ENCODE assay signal across 1 cellular context in the genomic region with DNA sequence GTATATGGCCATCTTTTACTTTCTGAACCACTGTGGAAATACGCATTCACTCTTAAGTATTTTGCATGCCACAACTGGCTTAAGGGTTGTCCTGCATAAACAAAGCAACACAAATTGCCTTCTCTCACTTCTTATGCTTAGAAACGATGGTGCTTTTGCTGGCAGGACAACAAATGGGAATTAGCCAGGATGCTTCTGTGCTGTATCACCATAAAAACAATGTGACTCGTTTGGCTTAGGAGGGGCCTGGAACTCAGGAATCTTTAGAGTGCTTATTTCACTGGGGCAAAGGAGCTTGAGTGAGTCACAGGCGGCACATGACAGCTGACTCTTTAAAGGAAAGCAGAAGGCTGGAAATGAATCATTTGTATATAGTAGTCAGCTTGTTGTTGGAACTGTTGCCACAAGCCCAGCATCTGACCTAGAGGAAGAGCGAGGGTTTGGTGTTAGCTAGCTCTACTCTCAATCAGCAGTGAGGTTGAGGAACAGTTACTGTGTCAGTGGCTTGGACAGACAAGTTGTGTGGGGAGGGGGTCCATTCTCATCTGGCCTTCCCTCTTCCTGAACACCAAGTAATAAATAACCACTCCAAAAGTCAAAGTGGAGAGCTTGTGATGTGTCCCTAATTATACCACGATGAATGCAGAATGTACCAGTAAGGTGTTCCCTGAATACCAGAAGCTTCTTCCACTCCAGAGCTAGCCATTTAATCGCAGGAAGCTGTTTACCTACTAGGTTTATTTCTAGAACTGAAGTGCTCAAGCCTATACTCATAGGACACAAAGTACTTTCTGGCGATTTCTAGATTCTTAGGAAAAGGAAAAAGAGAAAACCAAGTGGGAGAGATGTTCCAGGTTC.
TF ChIP-seq lines count a peak whose summit lies in the region.

No MANE protein-coding gene starts in this region.

TF ChIP-seq in IMR-90, 13 proteins besides CTCF, POLR2A, EP300 and RAD21 (continued from another document):
- TF ChIP-seq, protein P1, sequence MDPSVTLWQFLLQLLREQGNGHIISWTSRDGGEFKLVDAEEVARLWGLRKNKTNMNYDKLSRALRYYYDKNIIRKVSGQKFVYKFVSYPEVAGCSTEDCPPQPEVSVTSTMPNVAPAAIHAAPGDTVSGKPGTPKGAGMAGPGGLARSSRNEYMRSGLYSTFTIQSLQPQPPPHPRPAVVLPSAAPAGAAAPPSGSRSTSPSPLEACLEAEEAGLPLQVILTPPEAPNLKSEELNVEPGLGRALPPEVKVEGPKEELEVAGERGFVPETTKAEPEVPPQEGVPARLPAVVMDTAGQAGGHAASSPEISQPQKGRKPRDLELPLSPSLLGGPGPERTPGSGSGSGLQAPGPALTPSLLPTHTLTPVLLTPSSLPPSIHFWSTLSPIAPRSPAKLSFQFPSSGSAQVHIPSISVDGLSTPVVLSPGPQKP (IDR thresholded peaks at IDR 0.05; ENCODE audit: borderline replicate concordance, low read depth, low read length): no peak
- TF ChIP-seq CHD1 (IDR thresholded peaks at IDR 0.05; ENCODE audit: low read depth, low read length): 0 out of 2 replicates have a peak, but pooled peaks have one; percentile 39
- peak; percentile 98 for TF ChIP-seq BHLHE40 (IDR thresholded peaks at IDR 0.05; ENCODE audit: low read depth, low read length)
- peak; percentile 60 for TF ChIP-seq MAFK (IDR thresholded peaks at IDR 0.05; ENCODE audit: low read depth, low read length)
- peak; percentile 48; the same call in 1 of the 2 replicates for TF ChIP-seq CEBPB (IDR thresholded peaks at IDR 0.05; ENCODE audit: low read depth, low read length)
